Comparison of ENCODE assay signal across 25 cellular contexts in genomic region chr12:108247130-108247529, GRCh38.
DNase-seq lines count a peak whose midpoint lies in the region; ATAC-seq and TF ChIP-seq lines count a peak whose summit lies in the region.
"Had no signal": no experiment of that assay in that cellular context is flagged by ENCODE, and none has a peak within 500 bp of the region (broad histone marks: within the 10 kb centered on the region; RNA-seq: fewer than 3 reads in every experiment).

No MANE protein-coding gene starts in this region.

- no peak overlapping the region for H3K27ac Mint-ChIP-seq in WTC11
- H3K27ac Mint-ChIP-seq: B cell; CD14-positive monocyte; CD4-positive, alpha-beta memory T cell; CD4-positive, alpha-beta T cell; CD4-positive, CD25-positive, alpha-beta regulatory T cell; CD8-positive, alpha-beta memory T cell; CD8-positive, alpha-beta T cell had no signal

- CTCF ChIA-PET in WTC11 (lab: Charles Lee) = interaction anchor here (0.8 to 2.2 kb wide), 3 partner anchors 10 to 210 kb away, joined by 3 to 10 read pairs (median 3); no protein-coding TSS in a partner anchor

- POLR2A ChIA-PET in WTC11 (lab: Charles Lee) = no interaction called here

- TF ChIP-seq CTCF in WTC11 (IDR thresholded peaks at IDR 0.05) = no peak

- H3K27me3 Mint-ChIP-seq in WTC11 (ENCODE audit: low read depth) = no peaks in the 10 kb centered on the region; the same call in 1 of the 2 replicates

- no peaks in the 10 kb centered on the region for H3K36me3 Mint-ChIP-seq in WTC11
- H3K36me3 Mint-ChIP-seq: CD14-positive monocyte; CD4-positive, alpha-beta memory T cell; CD4-positive, CD25-positive, alpha-beta regulatory T cell; CD8-positive, alpha-beta memory T cell; CD8-positive, alpha-beta T cell had no signal

- ATAC-seq in WTC11 = no peak
- ATAC-seq in HG03159 (IDR thresholded peaks at IDR 0.05; ENCODE audit: unreplicated experiment) = no peak
- ATAC-seq: A549; CD8-positive, alpha-beta T cell had no signal

- H3K9me3 Mint-ChIP-seq in WTC11 = no peaks in the 10 kb centered on the region
- H3K9me3 Mint-ChIP-seq: CD4-positive, alpha-beta T cell; CD8-positive, alpha-beta memory T cell; CD8-positive, alpha-beta T cell had no signal

- no peak overlapping the region for H3K4me3 Mint-ChIP-seq in WTC11
- H3K4me3 Mint-ChIP-seq: B cell; CD14-positive monocyte; CD4-positive, alpha-beta T cell; CD4-positive, CD25-positive, alpha-beta regulatory T cell; CD8-positive, alpha-beta T cell had no signal

- H3K4me1 Mint-ChIP-seq in WTC11 = peaks cover 7% of the 10 kb centered on the region; the same call in 1 of the 2 replicates
- H3K4me1 Mint-ChIP-seq: B cell; CD14-positive monocyte; CD4-positive, alpha-beta memory T cell; CD4-positive, CD25-positive, alpha-beta regulatory T cell; CD8-positive, alpha-beta memory T cell had no signal

- DNase-seq in WTC11 (ENCODE audit: low spot score) = no peak
- DNase-seq: 8988T; ACHN; AML-193; BE2C; C1 segment of cervical spinal cord; Caco-2; Calu3; CD4-positive, alpha-beta memory T cell; CD4-positive, alpha-beta T cell; CD4-positive, CD25-positive, alpha-beta regulatory T cell; CD8-positive, alpha-beta memory T cell; CD8-positive, alpha-beta T cell; COR-L47; DMS 273 treated with DMSO at 0.1 percent for 48 hours; DMS153; DMS53; DMS79; DMS79 treated with DMSO at 0.1 percent for 48 hours; DND-41; EL had no signal

TF ChIP-seq in WTC11, 78 proteins besides CTCF, POLR2A, EP300 and RAD21:
- TF ChIP-seq STAT6 (CRISPR knock-in tag; conservative IDR thresholded peaks at IDR 0.05; ENCODE audit: low read depth) (no peak), HMGA2 (CRISPR knock-in tag; IDR thresholded peaks at IDR 0.05) (peak; percentile 94), ZNF423 (CRISPR knock-in tag; IDR thresholded peaks at IDR 0.05) (no peak), SP1 (CRISPR knock-in tag; conservative IDR thresholded peaks at IDR 0.05) (no peak), CBFB (CRISPR knock-in tag; IDR thresholded peaks at IDR 0.05; ENCODE audit: low read depth) (no peak)
